ENCODE assay signal across 8 cellular contexts in genomic region chr15:23857028-23857641, GRCh38.
A peak's percentile ranks its signal among the peaks of the same experiment; 100 is the strongest.
DNase-seq lines count a peak whose midpoint lies in the region; ATAC-seq and FAIRE-seq lines count a peak whose summit lies in the region.

No MANE protein-coding gene starts in this region.

- H3K9me3 ChIP-seq in HUES6 (ENCODE audit: control insufficient read depth, insufficient read depth, low read depth, low read length) = peaks cover 11% of the 10 kb centered on the region; the same call in 1 of the 2 replicates
- no peaks in the 10 kb centered on the region for H3K9me3 ChIP-seq in CD8-positive, alpha-beta memory T cell (ENCODE audit: low read length)

- FAIRE-seq in islet of Langerhans (lab: Jason Lieb, UNC) = peak; percentile 79

- POLR2A ChIA-PET in CD8-positive, alpha-beta memory T cell (lab: Charles Lee) = no interaction called here

- no peak overlapping the region for H3K4me3 Mint-ChIP-seq in CD8-positive, alpha-beta memory T cell

- no peak overlapping the region for H3K27ac Mint-ChIP-seq in CD8-positive, alpha-beta memory T cell

- H3K4me3 ChIP-seq in HUES6 (ENCODE audit: low read depth, low read length) = peak overlapping the region; percentile 30; the same call in 1 of the 2 replicates
- no peak overlapping the region for H3K4me3 ChIP-seq in CD8-positive, alpha-beta memory T cell (ENCODE audit: low read length)

- no peaks in the 10 kb centered on the region for H3K36me3 ChIP-seq in HUES6 (ENCODE audit: control insufficient read depth, insufficient read depth, low read length)
- H3K36me3 ChIP-seq in CD8-positive, alpha-beta memory T cell (ENCODE audit: insufficient read depth, low read length) = no peaks in the 10 kb centered on the region

- peaks cover 3% of the 10 kb centered on the region; the same call in 1 of the 2 replicates for H3K27me3 ChIP-seq in HUES6 (ENCODE audit: control insufficient read depth, insufficient read depth, low read length)
- H3K27me3 ChIP-seq in CD8-positive, alpha-beta memory T cell (ENCODE audit: insufficient read depth, low read length, poor library complexity, severe bottlenecking) = no peaks in the 10 kb centered on the region

- ATAC-seq in HG03135 (IDR thresholded peaks at IDR 0.05; ENCODE audit: unreplicated experiment) = no peak

- no peaks in the 10 kb centered on the region for H3K27me3 Mint-ChIP-seq in CD8-positive, alpha-beta memory T cell

- DNase-seq in AML-193 (lab: John Stamatoyannopoulos, UW) = peak; percentile 6 to 23
- DNase-seq in SK-MEL-5 (ENCODE audit: low read depth, low spot score) = peak; percentile 83
- DNase-seq in activated naive CD4-positive, alpha-beta T cell treated with Interleukin-2 at 50 U/mL for 16 hours = no peak
- DNase-seq in CD8-positive, alpha-beta memory T cell = no peak
- no peak for DNase-seq in dedifferentiated amniotic fluid mesenchymal stem cell (ENCODE audit: extremely low spot score)

- no peaks in the 10 kb centered on the region for H3K4me1 Mint-ChIP-seq in CD8-positive, alpha-beta memory T cell

- H3K4me1 ChIP-seq in HUES6 (ENCODE audit: control insufficient read depth, insufficient read depth, low read length) = peaks cover 8% of the 10 kb centered on the region
- H3K4me1 ChIP-seq in CD8-positive, alpha-beta memory T cell (ENCODE audit: insufficient read depth, low read length) = no peaks in the 10 kb centered on the region

- no peak overlapping the region for H3K9ac ChIP-seq in HUES6 (ENCODE audit: low read length)

- in situ Hi-C loops in SK-MEL-5 (cut with HindIII; ENCODE audit: low pct_unique_long_range_greater_than_20kb, low sequenced_read_pairs) = no loop called here

- no peak overlapping the region for H3K27ac ChIP-seq in HUES6 (ENCODE audit: low read depth, low read length)
- no peak overlapping the region for H3K27ac ChIP-seq in CD8-positive, alpha-beta memory T cell (ENCODE audit: low read depth, low read length)

- no peaks in the 10 kb centered on the region for H3K36me3 Mint-ChIP-seq in CD8-positive, alpha-beta memory T cell

- CTCF ChIA-PET in CD8-positive, alpha-beta memory T cell (lab: Charles Lee) = no interaction called here

- peaks cover 0 to 18% (median 7%) of the 10 kb centered on the region in 5 donors for H3K9me3 Mint-ChIP-seq in CD8-positive, alpha-beta memory T cell

Comparison
In these comparisons a context has a peak if more than half of its experiments do, and no peak if none do; other contexts are left out.
1. DNase-seq: peak in AML-193 (2 of 2) and SK-MEL-5 (single experiment); none in activated naive CD4-positive, alpha-beta T cell treated with Interleukin-2 at 50 U/mL for 16 hours (single experiment), CD8-positive, alpha-beta memory T cell (0 of 5) and dedifferentiated amniotic fluid mesenchymal stem cell (single experiment).